9 cellular contexts compared by ENCODE assay signal in genomic region chr1:219876798-219877209, GRCh38. TPM values are rescaled to one million over a fixed set of nuclear protein-coding genes. Genes with fewer than 3 reads are reported as not detected.
DNase-seq lines count a peak whose midpoint lies in the region; ATAC-seq and TF ChIP-seq lines count a peak whose summit lies in the region.
"Had no signal": no experiment of that assay in that cellular context is flagged by ENCODE, and none has a peak within 500 bp of the region (broad histone marks: within the 10 kb centered on the region; RNA-seq: fewer than 3 reads in every experiment).

No MANE protein-coding gene starts in this region.

- H3K4me1 ChIP-seq in GM23248 (ENCODE audit: insufficient read depth): no peaks in the 10 kb centered on the region

- H3K27ac Mint-ChIP-seq in activated CD8-positive, alpha-beta T cell treated with anti-CD3 and anti-CD28 coated beads for 36 hours: no peak overlapping the region
- H3K27ac Mint-ChIP-seq in activated CD8-positive, alpha-beta T cell treated with anti-CD3 and anti-CD28 coated beads, Interleukin-2, amount 10 ng/mL, durations not matched to agents 7 days and 5 days: no peak overlapping the region
- H3K27ac Mint-ChIP-seq in activated naive CD4-positive, alpha-beta T cell treated with anti-CD3 and anti-CD28 coated beads, Interleukin-2, amount 10 ng/mL, durations not matched to agents 7 days and 5 days: no peak overlapping the region
- H3K27ac Mint-ChIP-seq: nephron had no signal

- POLR2A ChIA-PET in activated CD8-positive, alpha-beta T cell treated with anti-CD3 and anti-CD28 coated beads for 36 hours (lab: Charles Lee): no interaction called here
- POLR2A ChIA-PET in activated CD8-positive, alpha-beta T cell treated with anti-CD3 and anti-CD28 coated beads, Interleukin-2, amount 10 ng/mL, durations not matched to agents 7 days and 5 days (lab: Charles Lee): no interaction called here

- DNase-seq in activated CD8-positive, alpha-beta T cell treated with anti-CD3 and anti-CD28 coated beads for 36 hours: peak; percentile 3
- DNase-seq in activated CD8-positive, alpha-beta T cell treated with anti-CD3 and anti-CD28 coated beads, Interleukin-2, amount 10 ng/mL, durations not matched to agents 7 days and 5 days: no peak
- DNase-seq in NB4 (ENCODE audit: low read depth): peak; percentile 30
- peak; percentile 36 for DNase-seq in WERI-Rb-1
- no peak for DNase-seq in sciatic nerve (ENCODE audit: low spot score)
- no peak for DNase-seq in GM23248
- no peak for DNase-seq in activated naive CD4-positive, alpha-beta T cell treated with anti-CD3 and anti-CD28 coated beads, Interleukin-2, amount 10 ng/mL, durations not matched to agents 7 days and 5 days

- CTCF ChIA-PET in activated CD8-positive, alpha-beta T cell treated with anti-CD3 and anti-CD28 coated beads for 36 hours (lab: Charles Lee): no interaction called here
- CTCF ChIA-PET in activated CD8-positive, alpha-beta T cell treated with anti-CD3 and anti-CD28 coated beads, Interleukin-2, amount 10 ng/mL, durations not matched to agents 7 days and 5 days (lab: Charles Lee): no interaction called here
- CTCF ChIA-PET in activated naive CD4-positive, alpha-beta T cell treated with anti-CD3 and anti-CD28 coated beads, Interleukin-2, amount 10 ng/mL, durations not matched to agents 7 days and 5 days (lab: Charles Lee): no interaction called here

- H3K9me2 ChIP-seq in GM23248 (ENCODE audit: insufficient read depth): no peaks in the 10 kb centered on the region

- H3K4me3 Mint-ChIP-seq in activated CD8-positive, alpha-beta T cell treated with anti-CD3 and anti-CD28 coated beads for 36 hours: no peak overlapping the region
- H3K4me3 Mint-ChIP-seq in activated CD8-positive, alpha-beta T cell treated with anti-CD3 and anti-CD28 coated beads, Interleukin-2, amount 10 ng/mL, durations not matched to agents 7 days and 5 days: no peak overlapping the region
- H3K4me3 Mint-ChIP-seq in activated naive CD4-positive, alpha-beta T cell treated with anti-CD3 and anti-CD28 coated beads, Interleukin-2, amount 10 ng/mL, durations not matched to agents 7 days and 5 days: no peak overlapping the region
- H3K4me3 Mint-ChIP-seq: nephron had no signal

- H3K27ac ChIP-seq in WERI-Rb-1: no peak overlapping the region
- no peak overlapping the region for H3K27ac ChIP-seq in GM23248

- 53 to 58% methylated on average over 5 of the region's 5 CpGs for WGBS in GM23248 (ENCODE audit: low coverage in 1 of 2, low lambda C conversion rate in 2 of 2, missing lambda C conversion rate in 2 of 2), 2 experiments

- H3K36me3 ChIP-seq in WERI-Rb-1 (no peaks in the 10 kb centered on the region), GM23248 (ENCODE audit: low read depth) (no peaks in the 10 kb centered on the region)

- no peaks in the 10 kb centered on the region for H3K36me3 Mint-ChIP-seq in activated CD8-positive, alpha-beta T cell treated with anti-CD3 and anti-CD28 coated beads for 36 hours (ENCODE audit: low read depth)
- no peaks in the 10 kb centered on the region for H3K36me3 Mint-ChIP-seq in activated CD8-positive, alpha-beta T cell treated with anti-CD3 and anti-CD28 coated beads, Interleukin-2, amount 10 ng/mL, durations not matched to agents 7 days and 5 days (ENCODE audit: low read depth)
- no peaks in the 10 kb centered on the region for H3K36me3 Mint-ChIP-seq in activated naive CD4-positive, alpha-beta T cell treated with anti-CD3 and anti-CD28 coated beads, Interleukin-2, amount 10 ng/mL, durations not matched to agents 7 days and 5 days

- H3K9ac ChIP-seq in GM23248: no peak overlapping the region

- no peak overlapping the region for H3K4me2 ChIP-seq in GM23248 (ENCODE audit: unreplicated experiment)

- H3K9me3 Mint-ChIP-seq in activated CD8-positive, alpha-beta T cell treated with anti-CD3 and anti-CD28 coated beads for 36 hours: no peaks in the 10 kb centered on the region
- no peaks in the 10 kb centered on the region for H3K9me3 Mint-ChIP-seq in activated CD8-positive, alpha-beta T cell treated with anti-CD3 and anti-CD28 coated beads, Interleukin-2, amount 10 ng/mL, durations not matched to agents 7 days and 5 days (ENCODE audit: insufficient read depth)
- no peaks in the 10 kb centered on the region for H3K9me3 Mint-ChIP-seq in activated naive CD4-positive, alpha-beta T cell treated with anti-CD3 and anti-CD28 coated beads, Interleukin-2, amount 10 ng/mL, durations not matched to agents 7 days and 5 days
- H3K9me3 Mint-ChIP-seq: nephron had no signal

- H4K20me1 ChIP-seq in GM23248 (ENCODE audit: insufficient read depth): no peaks in the 10 kb centered on the region

- intact Hi-C loops in activated CD8-positive, alpha-beta T cell treated with anti-CD3 and anti-CD28 coated beads for 36 hours (cut with micrococcal nuclease): no loop called here
- intact Hi-C loops in sciatic nerve (cut with DNase I): no loop called here

- H3K27me3 Mint-ChIP-seq in activated CD8-positive, alpha-beta T cell treated with anti-CD3 and anti-CD28 coated beads for 36 hours: peaks cover 6% of the 10 kb centered on the region
- H3K27me3 Mint-ChIP-seq in activated CD8-positive, alpha-beta T cell treated with anti-CD3 and anti-CD28 coated beads, Interleukin-2, amount 10 ng/mL, durations not matched to agents 7 days and 5 days (ENCODE audit: low read depth): no peaks in the 10 kb centered on the region
- no peaks in the 10 kb centered on the region for H3K27me3 Mint-ChIP-seq in activated naive CD4-positive, alpha-beta T cell treated with anti-CD3 and anti-CD28 coated beads, Interleukin-2, amount 10 ng/mL, durations not matched to agents 7 days and 5 days

- TF ChIP-seq CTCF in activated CD8-positive, alpha-beta T cell treated with anti-CD3 and anti-CD28 coated beads for 36 hours (IDR thresholded peaks at IDR 0.05): no peak
- TF ChIP-seq CTCF in NB4 (IDR thresholded peaks at IDR 0.05; ENCODE audit: low read depth, low read length) (peak; percentile 32), WERI-Rb-1 (IDR thresholded peaks at IDR 0.05; ENCODE audit: low read depth, low read length) (peak; percentile 48; the same call in 1 of the 2 replicates)

- H3K4me3 ChIP-seq in NB4 (ENCODE audit: low read depth, low read length) (no peak overlapping the region), WERI-Rb-1 (ENCODE audit: low read depth, low read length) (no peak overlapping the region), GM23248 (no peak overlapping the region)

- no peak for ATAC-seq in activated CD8-positive, alpha-beta T cell treated with anti-CD3 and anti-CD28 coated beads for 36 hours
- ATAC-seq in activated CD8-positive, alpha-beta T cell treated with anti-CD3 and anti-CD28 coated beads, Interleukin-2, amount 10 ng/mL, durations not matched to agents 7 days and 5 days: no peak
- peak; percentile 38 for ATAC-seq in sciatic nerve
- ATAC-seq in GM21447 (IDR thresholded peaks at IDR 0.05; ENCODE audit: unreplicated experiment): no peak

- in situ Hi-C loops in GM23248 (cut with MboI): no loop called here

- no peak overlapping the region for H2AFZ ChIP-seq in GM23248

- H3F3A ChIP-seq in GM23248 (ENCODE audit: insufficient read depth): no peaks in the 10 kb centered on the region

- H3K9me3 ChIP-seq in WERI-Rb-1 (ENCODE audit: severe bottlenecking) (no peaks in the 10 kb centered on the region), GM23248 (ENCODE audit: low read depth) (no peaks in the 10 kb centered on the region)

- H3K4me1 Mint-ChIP-seq in activated CD8-positive, alpha-beta T cell treated with anti-CD3 and anti-CD28 coated beads for 36 hours (ENCODE audit: low read depth): no peaks in the 10 kb centered on the region
- no peaks in the 10 kb centered on the region for H3K4me1 Mint-ChIP-seq in activated CD8-positive, alpha-beta T cell treated with anti-CD3 and anti-CD28 coated beads, Interleukin-2, amount 10 ng/mL, durations not matched to agents 7 days and 5 days (ENCODE audit: low read depth)
- H3K4me1 Mint-ChIP-seq in activated naive CD4-positive, alpha-beta T cell treated with anti-CD3 and anti-CD28 coated beads, Interleukin-2, amount 10 ng/mL, durations not matched to agents 7 days and 5 days: no peaks in the 10 kb centered on the region
- H3K4me1 Mint-ChIP-seq: nephron had no signal

- no peak for TF ChIP-seq POLR2A in NB4 (IDR thresholded peaks at IDR 0.05; ENCODE audit: extremely low read depth, insufficient read length)

- H3K79me2 ChIP-seq in GM23248 (ENCODE audit: insufficient read depth): no peaks in the 10 kb centered on the region

- H3K27me3 ChIP-seq in WERI-Rb-1 (ENCODE audit: insufficient read depth, low read depth, severe bottlenecking): no peaks in the 10 kb centered on the region
- no peaks in the 10 kb centered on the region for H3K27me3 ChIP-seq in GM23248 (replicated peaks; ENCODE audit: insufficient read depth)

RNA-seq across cellular contexts. Expression of gene SLC30A10, which starts 51.6 kb away (rescaled TPM):
- total RNA-seq in activated CD8-positive, alpha-beta T cell treated with anti-CD3 and anti-CD28 coated beads for 36 hours: not detected
- total RNA-seq in activated CD8-positive, alpha-beta T cell treated with anti-CD3 and anti-CD28 coated beads, Interleukin-2, amount 10 ng/mL, durations not matched to agents 7 days and 5 days: not detected
- total RNA-seq in sciatic nerve: 0.62 TPM
- total RNA-seq in GM23248 (2014; rRNA removed; shearing (Covaris generic)): not detected in 2 replicates
- not detected in 2 replicates for polyA plus RNA-seq in GM23248 (2016; fragmentation: Nextera tagmentation; extraction: Ambion mirVana)

Comparison
In these comparisons a context has a peak if more than half of its experiments do, and no peak if none do; other contexts are left out.
1. DNase-seq: peak in activated CD8-positive, alpha-beta T cell treated with anti-CD3 and anti-CD28 coated beads for 36 hours (single experiment), NB4 (single experiment) and WERI-Rb-1 (single experiment); none in activated CD8-positive, alpha-beta T cell treated with anti-CD3 and anti-CD28 coated beads, Interleukin-2, amount 10 ng/mL, durations not matched to agents 7 days and 5 days (single experiment), sciatic nerve (single experiment), GM23248 (single experiment) and activated naive CD4-positive, alpha-beta T cell treated with anti-CD3 and anti-CD28 coated beads, Interleukin-2, amount 10 ng/mL, durations not matched to agents 7 days and 5 days (single experiment).